Comparison of ENCODE assay signal across 20 cellular contexts in the genomic region with DNA sequence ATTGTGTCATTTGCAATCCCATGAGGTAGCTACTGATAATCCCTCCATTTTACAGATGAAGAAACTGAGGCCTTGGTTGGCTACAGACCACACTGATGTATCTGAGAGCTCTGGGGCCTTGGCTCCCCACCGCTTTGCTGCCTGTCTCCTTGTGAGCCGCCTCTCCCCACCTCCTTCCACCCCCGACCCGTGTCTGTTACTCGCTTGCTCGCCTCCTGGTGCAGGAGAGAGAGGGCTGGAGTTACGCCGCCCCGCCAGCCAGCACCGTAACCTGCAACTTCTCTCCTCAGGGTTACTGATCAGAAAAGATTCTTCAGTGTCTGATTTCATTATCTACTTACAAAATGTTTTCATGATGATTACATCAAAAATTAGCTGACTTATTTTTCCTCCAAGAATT.
"Had no signal": no experiment of that assay in that cellular context is flagged by ENCODE, and none has a peak within 500 bp of the region (broad histone marks: within the 10 kb centered on the region; RNA-seq: fewer than 3 reads in every experiment).

No MANE protein-coding gene starts in this region.

- ATAC-seq: activated T-cell treated with anti-CD3 and anti-CD28 coated beads, Interleukin-2, amount 50 U/mL, for 72 hours; lower lobe of right lung; mucosa of descending colon; pancreas; sciatic nerve; WTC11 had no signal

- H3K27ac ChIP-seq: lower lobe of right lung, upper lobe of left lung had no signal

- H3K9me3 Mint-ChIP-seq: activated T-cell treated with anti-CD3 and anti-CD28 coated beads, Interleukin-2, amount 50 U/mL, for 72 hours had no signal

- H3K36me3 ChIP-seq: lower lobe of right lung, pancreas had no signal

- H3K27me3 Mint-ChIP-seq: activated naive CD4-positive, alpha-beta T cell treated with anti-CD3 and anti-CD28 coated beads, Interleukin-2, amount 10 ng/mL, durations not matched to agents 7 days and 5 days had no signal

- H3K9me3 ChIP-seq: lower lobe of right lung, mucosa of descending colon, pancreas, upper lobe of left lung had no signal

- H3K4me3 ChIP-seq: heart right ventricle, lower lobe of right lung, mucosa of descending colon, pancreas, smooth muscle cell, upper lobe of left lung had no signal

- H3K4me3 Mint-ChIP-seq: activated naive CD4-positive, alpha-beta T cell treated with anti-CD3 and anti-CD28 coated beads, Interleukin-2, amount 10 ng/mL, durations not matched to agents 7 days and 5 days; activated T-cell treated with anti-CD3 and anti-CD28 coated beads, Interleukin-2, amount 50 U/mL, for 72 hours; endodermal cell; WTC11 had no signal

- DNase-seq: activated CD4-positive, alpha-beta T cell treated with anti-CD3 and anti-CD28 coated beads, Interleukin-2, amount 50 U/mL, for 48 hours; activated effector memory CD4-positive, alpha-beta T cell treated with anti-CD3 and anti-CD28 coated beads, Interleukin-2, amount 50 U/mL, for 16 hours; activated naive CD4-positive, alpha-beta T cell treated with anti-CD3 and anti-CD28 coated beads, Interleukin-2, amount 10 ng/mL, durations not matched to agents 7 days and 5 days; activated T-cell treated with anti-CD3 and anti-CD28 coated beads, Interleukin-2, amount 50 U/mL, for 72 hours; amygdala; cortex of kidney; endodermal cell; heart right ventricle; islet precursor cell; lower lobe of right lung; mesendoderm; mucosa of descending colon; pancreas; stimulated activated CD4-positive, alpha-beta T cell treated with anti-CD3 and anti-CD28 coated beads, Interleukin-15, amount 100 ng/mL, for 24 hours; stimulated activated naive CD4-positive, alpha-beta T cell; T1000 had no signal

- H3K27me3 ChIP-seq: heart right ventricle, pancreas, upper lobe of left lung had no signal

- H3K27ac Mint-ChIP-seq: activated naive CD4-positive, alpha-beta T cell treated with anti-CD3 and anti-CD28 coated beads, Interleukin-2, amount 10 ng/mL, durations not matched to agents 7 days and 5 days; activated T-cell treated with anti-CD3 and anti-CD28 coated beads, Interleukin-2, amount 50 U/mL, for 72 hours; endodermal cell had no signal
